In genomic region chr16:2473999-2474876, GRCh38 we compare ENCODE assay signal across 1 cellular context.
A peak's percentile ranks its signal among the peaks of the same experiment; 100 is the strongest.
TF ChIP-seq lines count a peak whose summit lies in the region.

No MANE protein-coding gene starts in this region.

TF ChIP-seq in H1, 55 proteins besides CTCF, POLR2A, EP300 and RAD21:
- TF ChIP-seq ASH2L (IDR thresholded peaks at IDR 0.05; ENCODE audit: low read length) (peak; percentile 61), USF2 (IDR thresholded peaks at IDR 0.05; ENCODE audit: low read length) (no peak), KDM4A (IDR thresholded peaks at IDR 0.05; ENCODE audit: low read depth, low read length, severe bottlenecking) (peak; percentile 81), BACH1 (IDR thresholded peaks at IDR 0.05; ENCODE audit: low read length) (peak; percentile 75), RBBP5 (IDR thresholded peaks at IDR 0.05; ENCODE audit: borderline replicate concordance, low read depth, low read length) (0 out of 2 replicates have a peak, but pooled peaks have one; percentile 40), HDAC2 (IDR thresholded peaks at IDR 0.05; ENCODE audit: borderline replicate concordance in 1 of 2, low read depth in 2 of 2, low read length in 2 of 2) (0 out of 4 replicates have a peak, but pooled peaks of 1 of the 2 experiments have one; percentile 67), MAX (IDR thresholded peaks at IDR 0.05) (peak; percentile 59; the same call in 1 of the 2 replicates), CEBPB (IDR thresholded peaks at IDR 0.05; ENCODE audit: low read depth, low read length) (no peak), PHF8 (conservative IDR thresholded peaks at IDR 0.05; ENCODE audit: low read depth, low read length) (peak; percentile 24; the same call in 1 of the 2 replicates), E2F6 (IDR thresholded peaks at IDR 0.05) (peak; percentile 33; the same call in 1 of the 2 replicates), BRCA1 (IDR thresholded peaks at IDR 0.05; ENCODE audit: low read depth, low read length) (no peak), TAF1 (IDR thresholded peaks at IDR 0.05; ENCODE audit: low read depth, low read length) (0 out of 2 replicates have a peak, but pooled peaks have one; percentile 35)
TF ChIP-seq in H1: peak in this region for 9.
